In genomic region chr15:51076142-51076897, GRCh38 we compare ENCODE assay signal across 15 cellular contexts. TPM values are rescaled to one million over a fixed set of nuclear protein-coding genes. Genes with fewer than 3 reads are reported as not detected.
DNase-seq lines count a peak whose midpoint lies in the region; ATAC-seq and TF ChIP-seq lines count a peak whose summit lies in the region.
"Had no signal": no experiment of that assay in that cellular context is flagged by ENCODE, and none has a peak within 500 bp of the region (broad histone marks: within the 10 kb centered on the region; RNA-seq: fewer than 3 reads in every experiment).

No MANE protein-coding gene starts in this region.

- peak; percentile 54 for DNase-seq in activated CD4-positive, alpha-beta T cell treated with anti-CD3 and anti-CD28 coated beads for 36 hours
- no peak for DNase-seq in activated CD4-positive, alpha-beta T cell treated with anti-CD3 and anti-CD28 coated beads, Interleukin-2, amount 50 U/mL, for 4 hours
- DNase-seq in OCI-M1 (lab: John Stamatoyannopoulos, UW) (peak; percentile 57), endodermal cell (no peak), NCI-H1092 (lab: John Stamatoyannopoulos, UW) (no peak), NK-92 (lab: John Stamatoyannopoulos, UW; ENCODE audit: unreplicated experiment) (no peak)
- peak; percentile 25 for DNase-seq in stimulated activated naive B cell treated with anti-CD40 and anti-IgM and Interleukin-4, amounts not matched to agents 10 μg/mL and 1 μg/mL and 100 μg/mL, for 72 hours
- DNase-seq: 8988T; activated CD8-positive, alpha-beta memory T cell treated with anti-CD3 and anti-CD28 coated beads, Interleukin-2, amount 50 U/mL, for 4 hours; midbrain; PC-3; stimulated activated CD4-positive, alpha-beta T cell treated with anti-CD3 and anti-CD28 coated beads, Interleukin-4, amount 100 ng/mL, for 4 hours had no signal

- H3K4me1 Mint-ChIP-seq in activated CD4-positive, alpha-beta T cell treated with anti-CD3 and anti-CD28 coated beads for 36 hours: peaks cover 19% of the 10 kb centered on the region
- peaks cover 4% of the 10 kb centered on the region for H3K4me1 Mint-ChIP-seq in endodermal cell
- H3K4me1 Mint-ChIP-seq in stimulated activated naive B cell treated with anti-CD40 and anti-IgM and Interleukin-4, amounts not matched to agents 10 μg/mL and 1 μg/mL and 100 μg/mL, for 72 hours: peaks cover 21 to 26% of the 10 kb centered on the region in 2 donors

- no peak overlapping the region for H3K27ac ChIP-seq in endodermal cell (ENCODE audit: low read depth, low read length)
- H3K27ac ChIP-seq: brain microvascular endothelial cell, epithelial cell of prostate had no signal

- ATAC-seq in activated CD4-positive, alpha-beta T cell treated with anti-CD3 and anti-CD28 coated beads for 36 hours: peak; percentile 57
- peak; percentile 32 to 54 for ATAC-seq in stimulated activated naive B cell treated with anti-CD40 and anti-IgM and Interleukin-4, amounts not matched to agents 10 μg/mL and 1 μg/mL and 100 μg/mL, for 72 hours (replicated peaks)
- no peak for ATAC-seq in GM19328 (IDR thresholded peaks at IDR 0.05; ENCODE audit: unreplicated experiment)
- ATAC-seq: PC-3 had no signal

- H3K27ac Mint-ChIP-seq in activated CD4-positive, alpha-beta T cell treated with anti-CD3 and anti-CD28 coated beads for 36 hours: no peak overlapping the region
- H3K27ac Mint-ChIP-seq in endodermal cell: peak overlapping the region; percentile 83
- H3K27ac Mint-ChIP-seq in stimulated activated naive B cell treated with anti-CD40 and anti-IgM and Interleukin-4, amounts not matched to agents 10 μg/mL and 1 μg/mL and 100 μg/mL, for 72 hours: peak overlapping the region; percentile 85

- H3K27me3 Mint-ChIP-seq in activated CD4-positive, alpha-beta T cell treated with anti-CD3 and anti-CD28 coated beads for 36 hours: peaks cover 8% of the 10 kb centered on the region
- peaks cover 36% of the 10 kb centered on the region for H3K27me3 Mint-ChIP-seq in endodermal cell (ENCODE audit: insufficient read depth)
- H3K27me3 Mint-ChIP-seq in stimulated activated naive B cell treated with anti-CD40 and anti-IgM and Interleukin-4, amounts not matched to agents 10 μg/mL and 1 μg/mL and 100 μg/mL, for 72 hours: peaks cover 9 to 16% of the 10 kb centered on the region in 2 donors

- H3K4me3 ChIP-seq in endodermal cell (ENCODE audit: low read length): no peak overlapping the region

- H3K36me3 ChIP-seq in endodermal cell (ENCODE audit: control insufficient read depth, insufficient read depth, low read length): no peaks in the 10 kb centered on the region
- H3K36me3 ChIP-seq: brain microvascular endothelial cell had no signal

- no peaks in the 10 kb centered on the region for H3K4me1 ChIP-seq in endodermal cell (ENCODE audit: control insufficient read depth, insufficient read depth, low read length)

- no peak for TF ChIP-seq CTCF in endodermal cell (conservative IDR thresholded peaks at IDR 0.05)

- peaks cover 10% of the 10 kb centered on the region for H3K27me3 ChIP-seq in endodermal cell (ENCODE audit: control insufficient read depth, insufficient read depth, low read length, poor library complexity, severe bottlenecking)
- H3K27me3 ChIP-seq: brain microvascular endothelial cell had no signal

- intact Hi-C loops in activated CD4-positive, alpha-beta T cell treated with anti-CD3 and anti-CD28 coated beads for 36 hours (cut with DNase I, micrococcal nuclease): loop anchor here in 1 of 2 experiments (2.0 kb wide), 1 partner anchor 390 kb away; the partner anchor contains the start of gene TRPM7

- WGBS in endodermal cell (ENCODE audit: insufficient coverage in 1 of 2, insufficient read length in 1 of 2), 2 experiments: 90 to 94% methylated on average over 5 to 9 of the region's 9 CpGs

- H3K9me3 ChIP-seq in endodermal cell (ENCODE audit: control insufficient read depth, low read length): no peaks in the 10 kb centered on the region

- POLR2A ChIA-PET in activated CD4-positive, alpha-beta T cell treated with anti-CD3 and anti-CD28 coated beads for 36 hours (lab: Charles Lee): no interaction called here

- CTCF ChIA-PET in activated CD4-positive, alpha-beta T cell treated with anti-CD3 and anti-CD28 coated beads for 36 hours (lab: Charles Lee): interaction anchor here (1.3 to 1.4 kb wide), 2 partner anchors 9 to 87 kb away, joined by 3 to 7 read pairs; no protein-coding TSS in a partner anchor

- no peak overlapping the region for H3K9ac ChIP-seq in endodermal cell (ENCODE audit: extremely low read depth, low read length, poor library complexity, severe bottlenecking)

- H3K9me3 Mint-ChIP-seq in activated CD4-positive, alpha-beta T cell treated with anti-CD3 and anti-CD28 coated beads for 36 hours (ENCODE audit: low read depth): no peaks in the 10 kb centered on the region
- no peaks in the 10 kb centered on the region for H3K9me3 Mint-ChIP-seq in endodermal cell
- peaks cover 0 to 3% of the 10 kb centered on the region in 2 donors for H3K9me3 Mint-ChIP-seq in stimulated activated naive B cell treated with anti-CD40 and anti-IgM and Interleukin-4, amounts not matched to agents 10 μg/mL and 1 μg/mL and 100 μg/mL, for 72 hours

- no peaks in the 10 kb centered on the region for H3K36me3 Mint-ChIP-seq in activated CD4-positive, alpha-beta T cell treated with anti-CD3 and anti-CD28 coated beads for 36 hours (ENCODE audit: low read depth)
- H3K36me3 Mint-ChIP-seq in endodermal cell (ENCODE audit: low read depth): no peaks in the 10 kb centered on the region
- peaks cover 4 to 5% of the 10 kb centered on the region in 2 donors for H3K36me3 Mint-ChIP-seq in stimulated activated naive B cell treated with anti-CD40 and anti-IgM and Interleukin-4, amounts not matched to agents 10 μg/mL and 1 μg/mL and 100 μg/mL, for 72 hours

- H3K4me3 Mint-ChIP-seq in activated CD4-positive, alpha-beta T cell treated with anti-CD3 and anti-CD28 coated beads for 36 hours: no peak overlapping the region
- no peak overlapping the region for H3K4me3 Mint-ChIP-seq in endodermal cell
- H3K4me3 Mint-ChIP-seq in stimulated activated naive B cell treated with anti-CD40 and anti-IgM and Interleukin-4, amounts not matched to agents 10 μg/mL and 1 μg/mL and 100 μg/mL, for 72 hours: peak overlapping the region; percentile 40 to 81

RNA-seq across cellular contexts. Expression of gene TNFAIP8L3, which starts 18.4 kb away (rescaled TPM):
- not detected for total RNA-seq in activated CD4-positive, alpha-beta T cell treated with anti-CD3 and anti-CD28 coated beads for 36 hours
- total RNA-seq in endodermal cell: under 1 TPM in 1 of 2 donors, not detected in 1; 0.31 TPM
- polyA plus RNA-seq in endodermal cell (2013, experiment 1 of 2): not detected
- not detected for polyA plus RNA-seq in endodermal cell (2013, experiment 2 of 2)
- total RNA-seq: PC-3 had no signal

Comparison
In these comparisons a context has a peak if more than half of its experiments do, and no peak if none do; other contexts are left out.
1. DNase-seq: peak in activated CD4-positive, alpha-beta T cell treated with anti-CD3 and anti-CD28 coated beads for 36 hours (single experiment), OCI-M1 (single experiment) and stimulated activated naive B cell treated with anti-CD40 and anti-IgM and Interleukin-4, amounts not matched to agents 10 μg/mL and 1 μg/mL and 100 μg/mL, for 72 hours (single experiment); none in activated CD4-positive, alpha-beta T cell treated with anti-CD3 and anti-CD28 coated beads, Interleukin-2, amount 50 U/mL, for 4 hours (0 of 2), endodermal cell (single experiment), NCI-H1092 (single experiment) and NK-92 (single experiment).
2. H3K4me3 Mint-ChIP-seq: peak in stimulated activated naive B cell treated with anti-CD40 and anti-IgM and Interleukin-4, amounts not matched to agents 10 μg/mL and 1 μg/mL and 100 μg/mL, for 72 hours (2 of 2); none in activated CD4-positive, alpha-beta T cell treated with anti-CD3 and anti-CD28 coated beads for 36 hours (single experiment) and endodermal cell (single experiment).